ENCODE assay signal across 8 cellular contexts in the genomic region with DNA sequence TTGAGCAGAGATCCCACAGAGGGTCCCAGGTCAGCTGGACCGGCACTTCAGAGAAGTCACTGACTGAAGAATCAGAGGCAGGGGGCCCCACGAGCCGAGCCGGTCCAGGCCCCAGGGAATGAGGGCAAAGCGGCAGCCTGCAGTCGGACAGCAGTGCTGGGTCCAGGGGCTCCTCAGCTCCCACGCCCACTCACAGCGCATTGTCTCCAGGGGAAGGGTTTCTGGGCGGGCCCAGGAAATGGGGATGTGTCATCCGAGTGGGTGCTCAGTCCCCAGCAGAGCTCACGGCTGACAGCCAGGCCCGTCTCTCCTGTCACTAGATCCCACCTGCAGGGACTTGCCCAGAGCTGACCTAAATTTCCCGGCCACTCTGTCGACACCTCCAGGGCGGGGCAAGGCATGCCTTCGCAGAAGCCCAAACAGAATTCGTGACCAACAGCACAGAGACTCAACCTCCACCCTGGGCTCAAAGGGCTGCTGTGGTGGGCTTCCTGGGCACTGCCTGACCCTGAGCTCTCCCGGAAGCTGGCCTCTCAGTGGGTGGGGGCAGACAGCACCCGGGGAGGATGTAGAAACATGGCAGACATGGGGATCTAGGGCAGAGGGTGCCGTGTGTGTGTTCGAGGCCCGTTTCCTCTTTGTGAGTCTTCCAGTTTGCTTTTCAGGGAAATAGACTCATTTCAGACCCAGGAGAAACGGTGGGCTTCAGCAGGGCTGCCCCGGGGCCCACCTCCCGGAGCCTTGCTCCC. TPM values are rescaled to one million over a fixed set of nuclear protein-coding genes. Genes with fewer than 3 reads are reported as not detected.
DNase-seq lines count a peak whose midpoint lies in the region; ATAC-seq and TF ChIP-seq lines count a peak whose summit lies in the region.

No MANE protein-coding gene starts in this region.

- no peak for TF ChIP-seq CTCF in heart right ventricle (IDR thresholded peaks at IDR 0.05)

- H3K36me3 ChIP-seq in HUES48 (ENCODE audit: control insufficient read depth, insufficient read depth, low read length) (no peaks in the 10 kb centered on the region), heart right ventricle (no peaks in the 10 kb centered on the region)

- no peak overlapping the region for H3K4me3 ChIP-seq in HUES48 (ENCODE audit: low read depth, low read length)
- no peak overlapping the region for H3K4me3 ChIP-seq in heart right ventricle

- no peak overlapping the region for H3K9ac ChIP-seq in HUES48 (ENCODE audit: low read depth, low read length)

- H3K9me3 ChIP-seq in HUES48 (ENCODE audit: control insufficient read depth, insufficient read depth, low read length) = no peaks in the 10 kb centered on the region
- H3K9me3 ChIP-seq in heart right ventricle = peaks cover 0 to 4% (median 0%) of the 10 kb centered on the region in 11 donors

- H3K27ac ChIP-seq in HUES48 (ENCODE audit: low read depth, low read length) (peak overlapping the region; percentile 47), heart right ventricle (peak overlapping the region in 8 of 10 donors; percentile 27 to 72 (median 59))

- H3K27me3 ChIP-seq in HUES48 (ENCODE audit: control insufficient read depth, insufficient read depth, low read length) (no peaks in the 10 kb centered on the region), heart right ventricle (no peaks in the 10 kb centered on the region)

- WGBS in heart right ventricle, 2 donors = 63 to 71% methylated on average over 25 of the region's 25 CpGs

- peak; percentile 69 to 75 for DNase-seq in activated CD4-positive, alpha-beta T cell treated with anti-CD3 and anti-CD28 coated beads, Interleukin-2, amount 50 U/mL, for 48 hours
- DNase-seq in heart right ventricle = peak in 1 of 2 donors; percentile 50
- peak; percentile 34 for DNase-seq in stimulated activated CD8-positive, alpha-beta memory T cell treated with anti-CD3 and anti-CD28 coated beads, Interleukin-12 subunit alpha, Interleukin-12 subunit beta, amount 100 ng/mL, for 4 hours (ENCODE audit: low read depth)
- no peak for DNase-seq in UCSD-AML1 (lab: John Stamatoyannopoulos, UW; ENCODE audit: unreplicated experiment)
- DNase-seq in NCI-H510A treated with DMSO at 0.1 percent for 48 hours (lab: John Stamatoyannopoulos, UW) = no peak
- DNase-seq in D341Med (ENCODE audit: low spot score) = no peak

- intact Hi-C loops in heart right ventricle (cut with DNase I) = loop anchor here in 3 of 10 donors (5.0 to 10.0 kb wide), 3 partner anchors 251 to 634 kb away; no protein-coding TSS in a partner anchor

- ATAC-seq in heart right ventricle (peak; percentile 6 to 57 (median 34)), GM18909 (IDR thresholded peaks at IDR 0.05; ENCODE audit: poor library complexity, unreplicated experiment) (no peak)

- H3K4me1 ChIP-seq in HUES48 (ENCODE audit: control insufficient read depth, insufficient read depth, low read length) = peaks cover 12% of the 10 kb centered on the region
- peaks cover 9 to 47% (median 30%) of the 10 kb centered on the region in 9 donors for H3K4me1 ChIP-seq in heart right ventricle

RNA-seq across cellular contexts. Expression of a gene that starts 42.1 kb away (rescaled TPM):
- total RNA-seq in heart right ventricle = 1 to 10 TPM; 2.4 to 7.9 (median 4.9) TPM
- 1 to 10 TPM; 1.8 to 3.0 TPM for polyA plus RNA-seq in heart right ventricle

Comparison
In these comparisons a context has a peak if more than half of its experiments do, and no peak if none do; other contexts are left out.
1. DNase-seq: peak in activated CD4-positive, alpha-beta T cell treated with anti-CD3 and anti-CD28 coated beads, Interleukin-2, amount 50 U/mL, for 48 hours (2 of 2) and stimulated activated CD8-positive, alpha-beta memory T cell treated with anti-CD3 and anti-CD28 coated beads, Interleukin-12 subunit alpha, Interleukin-12 subunit beta, amount 100 ng/mL, for 4 hours (single experiment); none in UCSD-AML1 (single experiment), NCI-H510A treated with DMSO at 0.1 percent for 48 hours (single experiment) and D341Med (single experiment).